Comparison of ENCODE assay signal across 28 cellular contexts in genomic region chr17:80798595-80799552, GRCh38.
DNase-seq lines count a peak whose midpoint lies in the region; ATAC-seq, FAIRE-seq and TF ChIP-seq lines count a peak whose summit lies in the region.
"Had no signal": no experiment of that assay in that cellular context is flagged by ENCODE, and none has a peak within 500 bp of the region (broad histone marks: within the 10 kb centered on the region; RNA-seq: fewer than 3 reads in every experiment).

No MANE protein-coding gene starts in this region.

- H3K9me3 ChIP-seq in BLaER1 (peaks cover 5% of the 10 kb centered on the region; the same call in 1 of the 2 replicates), DND-41 (ENCODE audit: insufficient read depth, low read length, severe bottlenecking) (no peaks in the 10 kb centered on the region), K562 (replicated peaks; ENCODE audit: control insufficient read depth, insufficient read depth, low read depth, low read length) (no peaks in the 10 kb centered on the region; the same call in 1 of the 2 replicates), smooth muscle cell (replicated peaks; ENCODE audit: low read depth) (no peaks in the 10 kb centered on the region), neural progenitor cell (ENCODE audit: low read depth) (no peaks in the 10 kb centered on the region)
- H3K9me3 ChIP-seq: pancreas, Peyer's patch, right atrium auricular region, stomach, tibial artery had no signal

- H2AFZ ChIP-seq in DND-41 (ENCODE audit: low read depth, low read length) (no peak overlapping the region), K562 (ENCODE audit: low read depth, low read length) (no peak overlapping the region), smooth muscle cell (ENCODE audit: low read depth) (no peak overlapping the region), neural progenitor cell (replicated peaks) (no peak overlapping the region)

- ATAC-seq in DND-41 (ENCODE audit: insufficient read depth, low read depth) (no peak), K562 (peak; percentile 95)
- ATAC-seq: activated CD8-positive, alpha-beta memory T cell treated with anti-CD3 and anti-CD28 coated beads, Interleukin-2, amount 10 ng/mL, durations not matched to agents 7 days and 5 days; natural killer cell; pancreas had no signal

- in situ Hi-C loops in K562 (cut with MboI): no loop called here

- H3K4me2 ChIP-seq in BLaER1 (peak overlapping the region; percentile 46), DND-41 (ENCODE audit: insufficient read depth, low read length) (no peak overlapping the region), K562 (ENCODE audit: insufficient read depth, low read length) (no peak overlapping the region), smooth muscle cell (no peak overlapping the region), neural progenitor cell (no peak overlapping the region)

- H3K9me3 Mint-ChIP-seq in mesothelial cell of epicardium (no peaks in the 10 kb centered on the region), neural progenitor cell (peaks cover 2% of the 10 kb centered on the region)
- H3K9me3 Mint-ChIP-seq: activated T-helper 1 cell treated with anti-CD3 and anti-CD28 coated beads, Interleukin-12 subunit alpha, Interleukin-12 subunit beta, Interleukin-2, Interleukin-4 antibody, amounts not matched to agents 30 ng/mL and 10 ng/mL and 1 ng/mL, durations not matched to agents 14 hours and 24 hours and 36 hours; natural killer cell had no signal

- TF ChIP-seq EP300 in K562 (IDR thresholded peaks at IDR 0.05; ENCODE audit: low read length): no peak

- CTCF ChIA-PET in K562 (lab: Yijun Ruan, JAX; ENCODE audit: low intra/inter-chr PET ratio): no interaction called here

- peaks cover 18% of the 10 kb centered on the region for H3K4me1 ChIP-seq in BLaER1
- no peaks in the 10 kb centered on the region for H3K4me1 ChIP-seq in DND-41 (ENCODE audit: insufficient read depth, low read length)
- peaks cover under 1 to 20% of the 10 kb centered on the region in 2 experiments; a peak in 3 of 5 replicates for H3K4me1 ChIP-seq in K562 (replicated peaks in 1 of 2; ENCODE audit: control insufficient read depth in 2 of 2, insufficient read depth in 2 of 2, low read length in 2 of 2)
- H3K4me1 ChIP-seq in smooth muscle cell (ENCODE audit: low read depth): no peaks in the 10 kb centered on the region
- H3K4me1 ChIP-seq in neural progenitor cell: no peaks in the 10 kb centered on the region
- H3K4me1 ChIP-seq: pancreas, tibial artery had no signal

- H3K36me3 Mint-ChIP-seq in mesothelial cell of epicardium: peaks cover 24% of the 10 kb centered on the region
- H3K36me3 Mint-ChIP-seq in neural progenitor cell: peaks cover 18% of the 10 kb centered on the region
- H3K36me3 Mint-ChIP-seq: natural killer cell had no signal

- intact Hi-C loops in K562 (cut with micrococcal nuclease): no loop called here

- H3K27me3 Mint-ChIP-seq in mesothelial cell of epicardium (ENCODE audit: low read depth) (no peaks in the 10 kb centered on the region), neural progenitor cell (ENCODE audit: insufficient read depth, low read depth) (no peaks in the 10 kb centered on the region)
- H3K27me3 Mint-ChIP-seq: activated CD8-positive, alpha-beta memory T cell treated with anti-CD3 and anti-CD28 coated beads, Interleukin-2, amount 10 ng/mL, durations not matched to agents 7 days and 5 days had no signal

- H3K27ac Mint-ChIP-seq in mesothelial cell of epicardium (peak overlapping the region; percentile 9), neural progenitor cell (no peak overlapping the region)
- H3K27ac Mint-ChIP-seq: activated T-helper 1 cell treated with anti-CD3 and anti-CD28 coated beads, Interleukin-12 subunit alpha, Interleukin-12 subunit beta, Interleukin-2, Interleukin-4 antibody, amounts not matched to agents 30 ng/mL and 10 ng/mL and 1 ng/mL, durations not matched to agents 14 hours and 24 hours and 36 hours; natural killer cell had no signal

- TF ChIP-seq RAD21 in K562 (CRISPR knock-in tag; conservative IDR thresholded peaks at IDR 0.05 in 1 of 2, IDR thresholded peaks at IDR 0.05 in 1 of 2): no peak

- no peak overlapping the region for H3K9ac ChIP-seq in BLaER1
- H3K9ac ChIP-seq in DND-41 (ENCODE audit: low read depth, low read length): no peak overlapping the region
- H3K9ac ChIP-seq in K562 (ENCODE audit: insufficient read depth in 1 of 2, low read depth in 2 of 2, low read length in 2 of 2): no peak overlapping the region
- H3K9ac ChIP-seq in smooth muscle cell (ENCODE audit: low read depth): no peak overlapping the region
- no peak overlapping the region for H3K9ac ChIP-seq in neural progenitor cell

- no peak for TF ChIP-seq CTCF in DND-41 (IDR thresholded peaks at IDR 0.05; ENCODE audit: borderline replicate concordance, extremely low read depth, low read length, poor library complexity, severe bottlenecking)
- no peak for TF ChIP-seq CTCF in K562 (IDR thresholded peaks at IDR 0.05 in 2 of 3, conservative IDR thresholded peaks at IDR 0.05 in 1 of 3; ENCODE audit: insufficient read depth in 2 of 3, low read depth in 1 of 3, low read length in 3 of 3)
- no peak for TF ChIP-seq CTCF in mesothelial cell of epicardium (IDR thresholded peaks at IDR 0.05; ENCODE audit: unreplicated experiment)
- TF ChIP-seq CTCF in smooth muscle cell (IDR thresholded peaks at IDR 0.05; ENCODE audit: borderline replicate concordance, insufficient read depth, poor library complexity, severe bottlenecking): no peak
- no peak for TF ChIP-seq CTCF in neural progenitor cell (IDR thresholded peaks at IDR 0.05)

- POLR2A ChIA-PET in K562 (lab: Yijun Ruan, JAX): interaction anchor here (0.7 kb wide), 1 partner anchor 16 kb away, joined by 3 read pairs; no protein-coding TSS in a partner anchor

- BruUV-seq in K562 (replicated peaks; lab: Mats Ljungman, UMichigan): no TSS peak

- TF ChIP-seq POLR2A in K562 (conservative IDR thresholded peaks at IDR 0.05): no peak

- H3F3A ChIP-seq in smooth muscle cell (ENCODE audit: low read depth): no peaks in the 10 kb centered on the region
- no peaks in the 10 kb centered on the region for H3F3A ChIP-seq in neural progenitor cell (ENCODE audit: low read depth)

- H3K36me3 ChIP-seq in BLaER1: peaks cover 19% of the 10 kb centered on the region; the same call in 1 of the 2 replicates
- H3K36me3 ChIP-seq in DND-41 (ENCODE audit: insufficient read depth, low read length): peaks cover 40% of the 10 kb centered on the region
- peaks cover 10% of the 10 kb centered on the region; the same call in 2 of the 3 replicates for H3K36me3 ChIP-seq in K562 (ENCODE audit: control insufficient read depth, insufficient read depth, low read length)
- no peaks in the 10 kb centered on the region for H3K36me3 ChIP-seq in smooth muscle cell (ENCODE audit: low read depth)
- no peaks in the 10 kb centered on the region for H3K36me3 ChIP-seq in neural progenitor cell
- H3K36me3 ChIP-seq: pancreas, Peyer's patch, right atrium auricular region, tibial artery had no signal

- H3K79me2 ChIP-seq in DND-41 (ENCODE audit: insufficient read depth, low read length) (0 out of 2 replicates have a peak, but pooled peaks cover 5% of the 10 kb centered on the region), K562 (ENCODE audit: control insufficient read depth, insufficient read depth, low read length) (no peaks in the 10 kb centered on the region), smooth muscle cell (ENCODE audit: low read depth) (no peaks in the 10 kb centered on the region), neural progenitor cell (ENCODE audit: low read depth) (no peaks in the 10 kb centered on the region)

- no peaks in the 10 kb centered on the region for H3K9me1 ChIP-seq in K562 (ENCODE audit: control insufficient read depth, insufficient read depth, low read length)

- H3K4me3 Mint-ChIP-seq in mesothelial cell of epicardium: no peak overlapping the region
- H3K4me3 Mint-ChIP-seq in neural progenitor cell: no peak overlapping the region
- H3K4me3 Mint-ChIP-seq: activated CD8-positive, alpha-beta memory T cell treated with anti-CD3 and anti-CD28 coated beads, Interleukin-2, amount 10 ng/mL, durations not matched to agents 7 days and 5 days; activated T-helper 1 cell treated with anti-CD3 and anti-CD28 coated beads, Interleukin-12 subunit alpha, Interleukin-12 subunit beta, Interleukin-2, Interleukin-4 antibody, amounts not matched to agents 30 ng/mL and 10 ng/mL and 1 ng/mL, durations not matched to agents 14 hours and 24 hours and 36 hours; natural killer cell had no signal

- FAIRE-seq in K562 (lab: Jason Lieb, UNC): no peak
- FAIRE-seq: pancreas had no signal

- H3K27ac ChIP-seq in BLaER1: no peak overlapping the region
- peak overlapping the region; percentile 3; the same call in 1 of the 2 replicates for H3K27ac ChIP-seq in DND-41 (ENCODE audit: low read length)
- no peak overlapping the region for H3K27ac ChIP-seq in K562 (ENCODE audit: extremely low read depth, low read depth, low read length)
- no peak overlapping the region for H3K27ac ChIP-seq in smooth muscle cell (ENCODE audit: low read depth)
- H3K27ac ChIP-seq in neural progenitor cell: no peak overlapping the region
- H3K27ac ChIP-seq: HL-60, pancreas, Peyer's patch, right atrium auricular region, stomach, tibial artery, VCaP had no signal

- H3K4me3 ChIP-seq in BLaER1: no peak overlapping the region
- H3K4me3 ChIP-seq in DND-41 (ENCODE audit: low read depth in 1 of 2, low read length in 2 of 2): no peak overlapping the region
- H3K4me3 ChIP-seq in K562: no peak overlapping the region
- no peak overlapping the region for H3K4me3 ChIP-seq in smooth muscle cell
- H3K4me3 ChIP-seq in neural progenitor cell: no peak overlapping the region
- H3K4me3 ChIP-seq: pancreas, Peyer's patch, right atrium auricular region, stomach, tibial artery had no signal

- H4K20me1 ChIP-seq in BLaER1 (peaks cover 94% of the 10 kb centered on the region), DND-41 (ENCODE audit: insufficient read depth, low read length) (no peaks in the 10 kb centered on the region), K562 (replicated peaks; ENCODE audit: control insufficient read depth, insufficient read depth, low read length) (no peaks in the 10 kb centered on the region), smooth muscle cell (ENCODE audit: low read depth) (no peaks in the 10 kb centered on the region), neural progenitor cell (ENCODE audit: low read depth) (no peaks in the 10 kb centered on the region)

- 75% methylated on average over 25 of the region's 25 CpGs for WGBS in K562 (ENCODE audit: insufficient coverage, low coverage, missing lambda C conversion rate)
- 92% methylated on average over 25 of the region's 25 CpGs for WGBS in smooth muscle cell (ENCODE audit: low lambda C conversion rate)

- H3K27me3 ChIP-seq in BLaER1: peaks cover under 1% of the 10 kb centered on the region; the same call in 1 of the 2 replicates
- no peaks in the 10 kb centered on the region for H3K27me3 ChIP-seq in DND-41 (ENCODE audit: insufficient read depth, low read length, poor library complexity)
- no peaks in the 10 kb centered on the region for H3K27me3 ChIP-seq in K562 (ENCODE audit: control insufficient read depth in 2 of 2, insufficient read depth in 2 of 2, low read length in 2 of 2)
- H3K27me3 ChIP-seq in smooth muscle cell (ENCODE audit: low read depth): no peaks in the 10 kb centered on the region
- no peaks in the 10 kb centered on the region for H3K27me3 ChIP-seq in neural progenitor cell
- H3K27me3 ChIP-seq: pancreas, Peyer's patch, right atrium auricular region, stomach, tibial artery had no signal

- peaks cover 19% of the 10 kb centered on the region for H3K4me1 Mint-ChIP-seq in mesothelial cell of epicardium
- H3K4me1 Mint-ChIP-seq in neural progenitor cell: peaks cover 18% of the 10 kb centered on the region
- H3K4me1 Mint-ChIP-seq: natural killer cell had no signal

- DNase-seq in DND-41 (no peak), K562 (ENCODE audit: extremely low read depth in 1 of 4, low spot score in 3 of 4) (peak; percentile 45 to 55 (median 50)), mesothelial cell of epicardium (ENCODE audit: low spot score in 2 of 2, unreplicated experiment in 2 of 2) (no peak), smooth muscle cell (lab: John Stamatoyannopoulos, UW; ENCODE audit: unreplicated experiment) (no peak), NCI-H2107 (lab: John Stamatoyannopoulos, UW) (no peak), neural progenitor cell (ENCODE audit: low spot score) (no peak)
- DNase-seq: activated CD4-positive, alpha-beta T cell treated with anti-CD3 and anti-CD28 coated beads for 48 hours; C1 segment of cervical spinal cord; cerebellar nuclear complex; DMS79; GF-D8; natural killer cell; NCI-H1694; NCI-H524 treated with DMSO at 0.1 percent for 48 hours; Peyer's patch; SIG-M5; stimulated activated CD4-positive, alpha-beta T cell treated with anti-CD3 and anti-CD28 coated beads, Interleukin-2, amount 100 ng/mL, for 24 hours; stomach; SW 1271; T-helper 9 cell had no signal

Comparison
In these comparisons a context has a peak if more than half of its experiments do, and no peak if none do; other contexts are left out.
1. DNase-seq: peak in K562 (4 of 4); none in DND-41 (single experiment), mesothelial cell of epicardium (0 of 2), smooth muscle cell (single experiment), NCI-H2107 (single experiment) and neural progenitor cell (single experiment).